28 cellular contexts compared by ENCODE assay signal in genomic region chr2:168790226-168790902, GRCh38. TPM values are rescaled to one million over a fixed set of nuclear protein-coding genes. Genes with fewer than 3 reads are reported as not detected.
"Had no signal": no experiment of that assay in that cellular context is flagged by ENCODE, and none has a peak within 500 bp of the region (broad histone marks: within the 10 kb centered on the region; RNA-seq: fewer than 3 reads in every experiment).

No MANE protein-coding gene starts in this region.

- H3K36me3 ChIP-seq: ascending aorta, cardiac muscle cell, pancreas, prostate gland, tibial nerve had no signal

- H3K9me3 ChIP-seq: ascending aorta, pancreas, prostate gland, tibial nerve had no signal

- FAIRE-seq: frontal cortex, keratinocyte, pancreas had no signal

- H3K27me3 ChIP-seq: ascending aorta, cardiac muscle cell, pancreas, tibial nerve had no signal

- H3K4me3 ChIP-seq: ascending aorta, cardiac muscle cell, pancreas, prostate gland, tibial nerve had no signal

- H3K4me1 ChIP-seq: ascending aorta, pancreas, prostate gland, tibial nerve had no signal

- DNase-seq: activated CD4-positive, alpha-beta memory T cell treated with anti-CD3 and anti-CD28 coated beads for 36 hours; activated CD4-positive, alpha-beta T cell treated with anti-CD3 and anti-CD28 coated beads, Interleukin-2, amount 10 ng/mL, durations not matched to agents 24 days and 14 days; activated CD4-positive, CD25-positive, alpha-beta regulatory T cell treated with anti-CD3 and anti-CD28 coated beads, Interleukin-2, amount 50 U/mL, for 72 hours; activated CD8-positive, alpha-beta memory T cell treated with anti-CD3 and anti-CD28 coated beads, Interleukin-2, amount 50 U/mL, for 4 hours; activated gamma-delta T cell; activated naive CD4-positive, alpha-beta T cell treated with anti-CD3 and anti-CD28 coated beads, Interleukin-2, amount 10 ng/mL, durations not matched to agents 7 days and 5 days; activated naive CD8-positive, alpha-beta T cell treated with anti-CD3 and anti-CD28 coated beads, Interleukin-2, amount 10 ng/mL, durations not matched to agents 7 days and 5 days; activated T-cell treated with anti-CD3 and anti-CD28 coated beads, Interleukin-2, amount 50 U/mL, for 1 hour; effector CD4-positive, alpha-beta T cell; glutamatergic neuron; hippocampal formation; left colon; mammary epithelial cell; naive B cell; pancreas; retina; stimulated activated CD4-positive, alpha-beta T cell treated with anti-CD3 and anti-CD28 coated beads, Interleukin-2, amount 100 ng/mL, for 48 hours; stimulated activated naive CD4-positive, alpha-beta T cell treated with Interleukin-2 at 50 U/mL for 16 hours; T-helper 2 cell had no signal

- H3K27ac ChIP-seq: ascending aorta, cardiac muscle cell, pancreas, prostate gland, tibial nerve had no signal

- ATAC-seq: left colon, pancreas had no signal

RNA-seq across cellular contexts. Expression of gene NOSTRIN, which starts 12.1 kb away (rescaled TPM):
- total RNA-seq: activated CD4-positive, alpha-beta memory T cell treated with anti-CD3 and anti-CD28 coated beads for 36 hours; activated CD4-positive, alpha-beta T cell treated with anti-CD3 and anti-CD28 coated beads, Interleukin-2, amount 10 ng/mL, durations not matched to agents 24 days and 14 days; activated CD8-positive, alpha-beta memory T cell treated with anti-CD3 and anti-CD28 coated beads for 36 hours; activated naive CD8-positive, alpha-beta T cell treated with anti-CD3 and anti-CD28 coated beads, Interleukin-2, amount 10 ng/mL, durations not matched to agents 7 days and 5 days; activated T-helper 1 cell treated with anti-CD3 and anti-CD28 coated beads, Interleukin-12 subunit alpha, Interleukin-12 subunit beta, Interleukin-2, Interleukin-4 antibody, amounts not matched to agents 30 ng/mL and 10 ng/mL and 1 ng/mL, durations not matched to agents 14 hours and 24 hours and 36 hours; mammary epithelial cell had no signal
- polyA plus RNA-seq: keratinocyte, mammary epithelial cell, neural cell had no signal
